In the genomic region with DNA sequence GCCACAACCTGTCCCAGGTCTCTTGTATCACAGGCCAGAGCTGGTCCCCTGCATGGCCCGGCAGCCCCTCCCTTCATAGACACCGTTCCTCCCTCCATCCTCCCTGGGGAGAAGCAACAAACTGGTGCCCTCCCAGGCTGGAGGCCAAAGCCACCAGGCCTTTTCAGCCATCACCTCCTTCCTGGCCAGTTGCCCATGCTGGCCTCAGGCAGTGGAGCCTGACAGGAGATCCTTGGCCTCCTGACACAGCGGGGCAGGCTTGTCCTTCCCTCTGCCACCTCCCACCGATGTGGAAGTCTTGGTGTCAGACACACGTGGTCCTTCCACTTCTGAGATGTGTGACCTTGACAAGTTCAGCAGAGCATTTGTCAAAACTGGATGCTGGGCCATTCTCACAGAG, we compare ENCODE assay signal across 13 cellular contexts.
A peak's percentile ranks its signal among the peaks of the same experiment; 100 is the strongest.
DNase-seq lines count a peak whose midpoint lies in the region; ATAC-seq, FAIRE-seq and TF ChIP-seq lines count a peak whose summit lies in the region.
"Had no signal": no experiment of that assay in that cellular context is flagged by ENCODE, and none has a peak within 500 bp of the region (broad histone marks: within the 10 kb centered on the region; RNA-seq: fewer than 3 reads in every experiment).

No MANE protein-coding gene starts in this region.

- H3K27ac ChIP-seq in GM23248 = no peak overlapping the region
- peak overlapping the region; percentile 26 for H3K27ac ChIP-seq in RWPE2 (ENCODE audit: poor library complexity, severe bottlenecking)
- H3K27ac ChIP-seq in heart right ventricle = peak overlapping the region in 1 of 10 donors; percentile 51
- H3K27ac ChIP-seq in substantia nigra (ENCODE audit: low read depth, low read length, poor library complexity, severe bottlenecking) = no peak overlapping the region
- H3K27ac ChIP-seq in tibial nerve = no peak overlapping the region
- H3K27ac ChIP-seq: KMS-11, stomach had no signal

- no peak overlapping the region for H3K4me2 ChIP-seq in GM23248 (ENCODE audit: unreplicated experiment)
- H3K4me2 ChIP-seq: KMS-11 had no signal

- no peak for TF ChIP-seq CTCF in RWPE2 (IDR thresholded peaks at IDR 0.05; ENCODE audit: poor library complexity, severe bottlenecking)
- no peak for TF ChIP-seq CTCF in heart right ventricle (IDR thresholded peaks at IDR 0.05)
- no peak for TF ChIP-seq CTCF in tibial nerve (IDR thresholded peaks at IDR 0.05)

- H3K27me3 ChIP-seq in GM23248 (replicated peaks; ENCODE audit: insufficient read depth) = no peaks in the 10 kb centered on the region
- no peaks in the 10 kb centered on the region for H3K27me3 ChIP-seq in RWPE2 (ENCODE audit: insufficient read depth, poor library complexity, severe bottlenecking)
- no peaks in the 10 kb centered on the region for H3K27me3 ChIP-seq in heart right ventricle
- H3K27me3 ChIP-seq in tibial nerve = no peaks in the 10 kb centered on the region
- H3K27me3 ChIP-seq: stomach had no signal

- H4K20me1 ChIP-seq in GM23248 (ENCODE audit: insufficient read depth) = no peaks in the 10 kb centered on the region

- H3K36me3 ChIP-seq in GM23248 (ENCODE audit: low read depth) (no peaks in the 10 kb centered on the region), RWPE2 (ENCODE audit: low read depth) (no peaks in the 10 kb centered on the region), heart right ventricle (no peaks in the 10 kb centered on the region), tibial nerve (no peaks in the 10 kb centered on the region)
- H3K36me3 ChIP-seq: stomach had no signal

- no peak for FAIRE-seq in GM19239 (lab: Jason Lieb, UNC)

- H3K9me3 ChIP-seq in GM23248 (ENCODE audit: low read depth) (no peaks in the 10 kb centered on the region), RWPE2 (ENCODE audit: severe bottlenecking) (no peaks in the 10 kb centered on the region), heart right ventricle (no peaks in the 10 kb centered on the region), tibial nerve (no peaks in the 10 kb centered on the region)
- H3K9me3 ChIP-seq: stomach had no signal

- no peak for TF ChIP-seq EP300 in tibial nerve (IDR thresholded peaks at IDR 0.05)

- no peak overlapping the region for H2AFZ ChIP-seq in GM23248

- TF ChIP-seq POLR2A in tibial nerve (IDR thresholded peaks at IDR 0.05) = no peak

- H3F3A ChIP-seq in GM23248 (ENCODE audit: insufficient read depth) = no peaks in the 10 kb centered on the region

- peak; percentile 16 for DNase-seq in GM23248
- no peak for DNase-seq in RWPE2 (ENCODE audit: low spot score)
- DNase-seq in heart right ventricle = peak in 1 of 2 donors; percentile 60
- DNase-seq in substantia nigra (lab: John Stamatoyannopoulos, UW) = peak in 32 of 49 donors; percentile 14 to 86 (median 38)
- no peak for DNase-seq in GM19239 (ENCODE audit: insufficient read length, low spot score)
- DNase-seq in tibial nerve (ENCODE audit: low spot score in 2 of 2) = no peak
- DNase-seq: activated CD8-positive, alpha-beta memory T cell treated with anti-CD3 and anti-CD28 coated beads, Interleukin-2, amount 10 ng/mL, durations not matched to agents 7 days and 5 days; NCI-H187; NCI-H748 treated with DMSO at 0.1 percent for 48 hours; stomach had no signal

- H3K9me2 ChIP-seq in GM23248 (ENCODE audit: insufficient read depth) = no peaks in the 10 kb centered on the region

- intact Hi-C loops in heart right ventricle (cut with DNase I) = no loop called here

- H3K79me2 ChIP-seq in GM23248 (ENCODE audit: insufficient read depth) = no peaks in the 10 kb centered on the region

- ATAC-seq in RWPE2 (ENCODE audit: low read depth) (no peak), heart right ventricle (peak in 6 of 8 donors; percentile 29 to 60 (median 46)), HG02798 (IDR thresholded peaks at IDR 0.05; ENCODE audit: poor library complexity, unreplicated experiment) (no peak)
- ATAC-seq: activated CD8-positive, alpha-beta memory T cell treated with anti-CD3 and anti-CD28 coated beads, Interleukin-2, amount 10 ng/mL, durations not matched to agents 7 days and 5 days; esophagus mucosa had no signal

- no peak overlapping the region for H3K9ac ChIP-seq in GM23248
- H3K9ac ChIP-seq: KMS-11 had no signal

- H3K4me3 ChIP-seq in GM23248 (no peak overlapping the region), RWPE2 (ENCODE audit: severe bottlenecking) (no peak overlapping the region), heart right ventricle (no peak overlapping the region), tibial nerve (no peak overlapping the region)
- H3K4me3 ChIP-seq: stomach had no signal

- H3K4me1 ChIP-seq in GM23248 (ENCODE audit: insufficient read depth) (peaks cover 21% of the 10 kb centered on the region), RWPE2 (ENCODE audit: insufficient read depth, poor library complexity, severe bottlenecking) (peaks cover 12% of the 10 kb centered on the region), heart right ventricle (peaks cover 0 to 42% (median 11%) of the 10 kb centered on the region in 9 donors), tibial nerve (no peaks in the 10 kb centered on the region)

- in situ Hi-C loops in GM23248 (cut with MboI) = no loop called here

- 70 to 77% methylated on average over 5 of the region's 5 CpGs for WGBS in GM23248 (ENCODE audit: low coverage in 1 of 2, low lambda C conversion rate in 2 of 2, missing lambda C conversion rate in 2 of 2), 2 experiments
- WGBS in heart right ventricle, 2 donors = 35 to 36% methylated on average over 5 of the region's 5 CpGs
- WGBS in tibial nerve, 2 donors = 53 to 73% methylated on average over 5 of the region's 5 CpGs

Comparison
In these comparisons a context has a peak if more than half of its experiments do, and no peak if none do; other contexts are left out.
1. DNase-seq: peak in GM23248 (single experiment) and substantia nigra (32 of 49); none in RWPE2 (single experiment), GM19239 (single experiment) and tibial nerve (0 of 2).
2. ATAC-seq: peak in heart right ventricle (6 of 8); none in RWPE2 (single experiment) and HG02798 (single experiment).